Comparison of ENCODE assay signal across 8 cellular contexts in the genomic region with DNA sequence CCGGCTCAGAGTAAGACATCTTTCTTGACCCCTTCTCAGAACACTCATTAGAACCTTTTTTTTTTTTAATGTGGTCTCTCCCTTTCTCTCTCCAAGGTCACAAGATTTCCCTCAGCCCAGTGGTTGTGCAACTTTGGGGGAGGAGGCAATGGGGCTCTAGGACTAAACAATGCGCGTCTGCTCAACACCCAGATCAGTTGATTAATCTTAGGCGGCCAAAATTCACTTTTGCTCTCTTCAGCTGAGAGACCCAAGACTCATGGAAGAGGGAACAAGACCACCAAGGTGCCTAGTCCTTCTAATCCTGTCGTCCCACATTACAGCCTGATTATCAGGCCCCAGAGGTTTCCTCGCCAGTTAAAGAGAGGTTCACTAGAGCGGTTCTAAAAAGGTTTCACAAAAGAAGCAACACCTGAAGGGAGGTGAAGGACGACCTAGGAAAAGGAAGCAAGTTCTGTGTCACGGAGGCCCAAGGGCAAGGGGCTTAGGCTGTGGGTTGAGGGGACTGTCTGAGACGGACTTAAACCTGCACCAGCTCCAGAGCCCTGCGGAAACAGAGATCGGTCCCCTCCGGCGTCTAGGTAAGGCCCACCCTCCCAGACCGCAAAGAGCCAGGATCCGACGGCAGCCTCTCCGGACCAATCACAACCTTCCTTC. TPM values are rescaled to one million over a fixed set of nuclear protein-coding genes. Genes with fewer than 3 reads are reported as not detected.
DNase-seq lines count a peak whose midpoint lies in the region; ATAC-seq, FAIRE-seq and TF ChIP-seq lines count a peak whose summit lies in the region.

No MANE protein-coding gene starts in this region.

- peaks cover 27% of the 10 kb centered on the region for H3K79me2 ChIP-seq in K562 (ENCODE audit: control insufficient read depth, insufficient read depth, low read length)

- no peak for TF ChIP-seq CTCF in K562 (IDR thresholded peaks at IDR 0.05 in 2 of 3, conservative IDR thresholded peaks at IDR 0.05 in 1 of 3; ENCODE audit: insufficient read depth in 2 of 3, low read depth in 1 of 3, low read length in 3 of 3)
- TF ChIP-seq CTCF in kidney (IDR thresholded peaks at IDR 0.05; ENCODE audit: borderline replicate concordance, extremely low read depth, insufficient read depth) = no peak

- H2AFZ ChIP-seq in K562 (ENCODE audit: low read depth, low read length) = peak overlapping the region; percentile 58

- H3K36me3 ChIP-seq in K562 (ENCODE audit: control insufficient read depth, insufficient read depth, low read length) (peaks cover 22% of the 10 kb centered on the region; the same call in 2 of the 3 replicates), kidney (ENCODE audit: control insufficient read depth in 1 of 2, insufficient read depth in 2 of 2, low read length in 2 of 2) (peaks cover 3 to 4% of the 10 kb centered on the region in 2 donors), stomach smooth muscle (ENCODE audit: control insufficient read depth in 2 of 2, insufficient read depth in 2 of 2, low read length in 2 of 2) (peaks cover 7 to 9% of the 10 kb centered on the region in 2 donors)

- FAIRE-seq in K562 (lab: Jason Lieb, UNC) (no peak), kidney (lab: Jason Lieb, UNC) (no peak)

- POLR2A ChIA-PET in K562 (lab: Yijun Ruan, JAX) = interaction anchor here (0.6 to 2.7 kb wide), 32 partner anchors 8 to 421 kb away, joined by 3 to 24 read pairs (median 4); partner anchors contain the start of genes AAAS, SP1 and SPRYD3

- H3K4me2 ChIP-seq in K562 (ENCODE audit: insufficient read depth, low read length) = peak overlapping the region; percentile 87

- in situ Hi-C loops in K562 (cut with MboI) = loop anchor here (10.0 kb wide), 1 partner anchor 175 kb away; the partner anchor contains the start of gene AAAS

- TF ChIP-seq RAD21 in K562 (CRISPR knock-in tag; conservative IDR thresholded peaks at IDR 0.05 in 1 of 2, IDR thresholded peaks at IDR 0.05 in 1 of 2) = no peak

- no peak; the same call in 2 of the 3 replicates for ATAC-seq in K562

- TF ChIP-seq POLR2A in K562 (conservative IDR thresholded peaks at IDR 0.05) = peak; percentile 66

- WGBS in K562 (ENCODE audit: insufficient coverage, low coverage, missing lambda C conversion rate) = 1% methylated on average over 18 of the region's 18 CpGs

- H3K9me3 ChIP-seq in K562 (replicated peaks; ENCODE audit: control insufficient read depth, insufficient read depth, low read depth, low read length) (no peaks in the 10 kb centered on the region), kidney (ENCODE audit: control insufficient read depth in 1 of 2, low read length in 2 of 2) (no peaks in the 10 kb centered on the region), stomach smooth muscle (ENCODE audit: control insufficient read depth in 2 of 2, low read length in 2 of 2) (no peaks in the 10 kb centered on the region)

- peaks cover 37 to 44% of the 10 kb centered on the region in 2 experiments; a peak in 4 of 5 replicates for H3K4me1 ChIP-seq in K562 (replicated peaks in 1 of 2; ENCODE audit: control insufficient read depth in 2 of 2, insufficient read depth in 2 of 2, low read length in 2 of 2)
- peaks cover 26 to 33% of the 10 kb centered on the region in 2 donors for H3K4me1 ChIP-seq in kidney (ENCODE audit: control insufficient read depth in 1 of 2, insufficient read depth in 1 of 2, low read depth in 1 of 2, low read length in 2 of 2)
- H3K4me1 ChIP-seq in stomach smooth muscle (ENCODE audit: control insufficient read depth, insufficient read depth, low read length) = peaks cover 40% of the 10 kb centered on the region

- BruUV-seq in K562 (replicated peaks; lab: Mats Ljungman, UMichigan) = TSS peak; percentile 90

- CTCF ChIA-PET in K562 (lab: Yijun Ruan, JAX; ENCODE audit: low intra/inter-chr PET ratio) = no interaction called here

- H3K27ac ChIP-seq in K562 (ENCODE audit: extremely low read depth, low read depth, low read length) (peak overlapping the region; percentile 97), kidney (ENCODE audit: low read depth in 2 of 2, low read length in 2 of 2) (peak overlapping the region; percentile 98 to 100), stomach smooth muscle (ENCODE audit: low read length) (peak overlapping the region; percentile 99)

- 0 out of 2 replicates have a peak, but pooled peaks have one; percentile 20 for TF ChIP-seq EP300 in K562 (IDR thresholded peaks at IDR 0.05; ENCODE audit: low read length)

- intact Hi-C loops in K562 (cut with micrococcal nuclease) (loop anchor here (10.0 kb wide), 1 partner anchor 435 kb away; no protein-coding TSS in a partner anchor), kidney (cut with DNase I) (no loop called here)

- H3K4me3 ChIP-seq in GM08714 (ENCODE audit: low read length) = peak overlapping the region; percentile 71
- H3K4me3 ChIP-seq in K562 = peak overlapping the region; percentile 79
- peak overlapping the region; percentile 82 to 95 for H3K4me3 ChIP-seq in kidney (ENCODE audit: low read length in 2 of 2)
- H3K4me3 ChIP-seq in stomach smooth muscle (ENCODE audit: low read length in 2 of 2) = peak overlapping the region; percentile 50 to 90

- H3K9me1 ChIP-seq in K562 (ENCODE audit: control insufficient read depth, insufficient read depth, low read length) = no peaks in the 10 kb centered on the region

- H3K9ac ChIP-seq in K562 (ENCODE audit: insufficient read depth in 1 of 2, low read depth in 2 of 2, low read length in 2 of 2) = peak overlapping the region; percentile 89 to 97
- H3K9ac ChIP-seq in kidney (ENCODE audit: low read length in 2 of 2) = peak overlapping the region; percentile 91 to 100
- peak overlapping the region; percentile 68 to 98 for H3K9ac ChIP-seq in stomach smooth muscle (ENCODE audit: low read length in 2 of 2)

- peak; percentile 78 for DNase-seq in MV-4-11 (lab: John Stamatoyannopoulos, UW)
- DNase-seq in K562 (ENCODE audit: extremely low read depth in 1 of 4, low spot score in 3 of 4) = peak; percentile 65 to 99 (median 97)
- peak; percentile 83 for DNase-seq in kidney
- no peak for DNase-seq in HT-29 (ENCODE audit: low spot score)
- no peak for DNase-seq in stimulated activated CD4-positive, alpha-beta T cell treated with anti-CD3 and anti-CD28 coated beads, Interleukin-2, amount 100 ng/mL, for 24 hours
- no peak for DNase-seq in NCI-H1092 (lab: John Stamatoyannopoulos, UW)

- no peaks in the 10 kb centered on the region for H3K27me3 ChIP-seq in K562 (ENCODE audit: control insufficient read depth in 2 of 2, insufficient read depth in 2 of 2, low read length in 2 of 2)
- no peaks in the 10 kb centered on the region for H3K27me3 ChIP-seq in stomach smooth muscle (ENCODE audit: control insufficient read depth in 1 of 2, insufficient read depth in 2 of 2, low read length in 2 of 2)

- H4K20me1 ChIP-seq in K562 (replicated peaks; ENCODE audit: control insufficient read depth, insufficient read depth, low read length) = no peaks in the 10 kb centered on the region

RNA-seq across cellular contexts. Expression of gene TARBP2, which starts 0.8 kb away (rescaled TPM):
- 87.5 and 179 TPM in 2 replicates for total RNA-seq in K562 (2011; cell fraction: chromatin; rRNA removed; ENCODE audit: low replicate concordance)
- total RNA-seq in K562 (2011; cell fraction: nucleolus; rRNA removed) = 124 and 126 TPM in 2 replicates
- total RNA-seq in K562 (2011; cell fraction: nucleoplasm; rRNA removed) = 113 and 115 TPM in 2 replicates
- total RNA-seq in K562 (2014; rRNA removed) (63.1 and 75.7 TPM in 2 replicates), K562 (2014; rRNA removed; fragmentation: Illumina TruSeq; extraction: Trizol) (21.0 and 25.2 TPM in 2 replicates), K562 (2015; rRNA removed; fragmentation: Illumina TruSeq; extraction: Trizol) (54.6 and 56.5 TPM in 2 replicates), K562 (2021) (55.4 and 59.2 TPM in 2 replicates), kidney (32.5 TPM)
- polyA plus RNA-seq in K562 (2011; rRNA removed) (40.4 and 55.0 TPM in 2 replicates), K562 (2014; fragmentation: Illumina TruSeq; extraction: Trizol) (44.6 and 51.6 TPM in 2 replicates), K562 (2014; fragmentation: Nextera tagmentation; extraction: Ambion mirVana) (10 to 100 TPM in 1 of 2 experiments, 1 to 10 TPM in 1; 5.6 to 16.6 TPM), K562 (2014; rRNA removed) (68.7 and 69.0 TPM in 2 replicates), kidney (ENCODE audit: insufficient read depth, low read depth, low replicate concordance) (36.3 TPM)
- polyA plus RNA-seq in K562 (2011; cell fraction: cytosol; rRNA removed) = 69.6 and 99.9 TPM in 2 replicates
- 222 and 277 TPM in 2 replicates for polyA plus RNA-seq in K562 (2011; cell fraction: nucleus; rRNA removed)
- polyA plus RNA-seq in K562 (2012) = 56.1 and 59.4 TPM in 2 replicates
- 20.1 and 22.4 TPM in 2 replicates for polyA minus RNA-seq in K562 (2011; rRNA and poly(A)+ RNA removed)
- polyA minus RNA-seq in K562 (2011; cell fraction: cytosol; rRNA and poly(A)+ RNA removed) = 17.8 and 20.6 TPM in 2 replicates
- polyA minus RNA-seq in K562 (2011; cell fraction: nucleus; rRNA and poly(A)+ RNA removed) = 45.2 and 71.4 TPM in 2 replicates
- total RNA-seq in HT-29 (2014; rRNA removed; shearing (Covaris generic)) = 68.9 and 89.2 TPM in 2 replicates

RNA-seq across cellular contexts. Expression of gene MAP3K12, which starts 1.0 kb away (rescaled TPM):
- total RNA-seq in K562 (2011; cell fraction: chromatin; rRNA removed; ENCODE audit: low replicate concordance) = 10.8 and 23.0 TPM in 2 replicates
- 12.2 and 17.2 TPM in 2 replicates for total RNA-seq in K562 (2011; cell fraction: nucleolus; rRNA removed)
- total RNA-seq in K562 (2011; cell fraction: nucleoplasm; rRNA removed) = 9.6 and 12.4 TPM in 2 replicates
- 1.1 and 1.3 TPM in 2 replicates for total RNA-seq in K562 (2014; rRNA removed)
- 0.93 and 1.1 TPM in 2 replicates for total RNA-seq in K562 (2014; rRNA removed; fragmentation: Illumina TruSeq; extraction: Trizol)
- total RNA-seq in K562 (2015; rRNA removed; fragmentation: Illumina TruSeq; extraction: Trizol) = 1.6 and 1.9 TPM in 2 replicates
- total RNA-seq in K562 (2021) = 2.1 and 2.6 TPM in 2 replicates
- polyA plus RNA-seq in K562 (2011; rRNA removed) = 1.7 and 2.2 TPM in 2 replicates
- 1.7 and 3.8 TPM in 2 replicates for polyA plus RNA-seq in K562 (2011; cell fraction: cytosol; rRNA removed)
- polyA plus RNA-seq in K562 (2011; cell fraction: nucleus; rRNA removed) = 15.6 and 23.0 TPM in 2 replicates
- polyA plus RNA-seq in K562 (2012) = 4.6 and 6.4 TPM in 2 replicates
- polyA plus RNA-seq in K562 (2014; fragmentation: Illumina TruSeq; extraction: Trizol) = 1.3 and 1.8 TPM in 2 replicates
- polyA plus RNA-seq in K562 (2014; fragmentation: Nextera tagmentation; extraction: Ambion mirVana) = under 1 TPM; 0.10 to 0.46 TPM
- 1.1 and 2.4 TPM in 2 replicates for polyA plus RNA-seq in K562 (2014; rRNA removed)
- 1.8 and 2.8 TPM in 2 replicates for polyA minus RNA-seq in K562 (2011; rRNA and poly(A)+ RNA removed)
- 1.4 and 1.5 TPM in 2 replicates for polyA minus RNA-seq in K562 (2011; cell fraction: cytosol; rRNA and poly(A)+ RNA removed)
- 3.4 TPM in 2 replicates for polyA minus RNA-seq in K562 (2011; cell fraction: nucleus; rRNA and poly(A)+ RNA removed)
- 21.8 TPM for total RNA-seq in kidney
- polyA plus RNA-seq in kidney (ENCODE audit: insufficient read depth, low read depth, low replicate concordance) = 15.2 TPM
- 0.84 and 3.2 TPM in 2 replicates for total RNA-seq in HT-29 (2014; rRNA removed; shearing (Covaris generic))

RNA-seq across cellular contexts. Expression of gene NPFF, which starts 7.0 kb away (rescaled TPM):
- total RNA-seq in K562 (2011; cell fraction: chromatin; rRNA removed; ENCODE audit: low replicate concordance) = not detected in 2 replicates
- not detected in 2 replicates for total RNA-seq in K562 (2011; cell fraction: nucleolus; rRNA removed)
- total RNA-seq in K562 (2011; cell fraction: nucleoplasm; rRNA removed) = not detected in 2 replicates
- total RNA-seq in K562 (2014; rRNA removed) (not detected in 2 replicates), K562 (2014; rRNA removed; fragmentation: Illumina TruSeq; extraction: Trizol) (not detected in 2 replicates), K562 (2015; rRNA removed; fragmentation: Illumina TruSeq; extraction: Trizol) (not detected in 2 replicates), K562 (2021) (not detected in 2 replicates), kidney (not detected)
- polyA plus RNA-seq in K562 (2011; rRNA removed) (not detected in 2 replicates), K562 (2014; fragmentation: Illumina TruSeq; extraction: Trizol) (0.55 TPM in 1 of 2 replicates, not detected in the other), K562 (2014; fragmentation: Nextera tagmentation; extraction: Ambion mirVana) (under 1 TPM in 1 of 2 experiments, not detected in 1; 0.15 TPM), K562 (2014; rRNA removed) (1.2 TPM in 1 of 2 replicates, not detected in the other), kidney (ENCODE audit: insufficient read depth, low read depth, low replicate concordance) (1.3 TPM)
- polyA plus RNA-seq in K562 (2011; cell fraction: cytosol; rRNA removed) = 0.28 TPM in 1 of 2 replicates, not detected in the other
- not detected in 2 replicates for polyA plus RNA-seq in K562 (2011; cell fraction: nucleus; rRNA removed)
- 0.55 TPM in 1 of 2 replicates, not detected in the other for polyA plus RNA-seq in K562 (2012)
- not detected in 2 replicates for polyA minus RNA-seq in K562 (2011; rRNA and poly(A)+ RNA removed)
- not detected in 2 replicates for polyA minus RNA-seq in K562 (2011; cell fraction: cytosol; rRNA and poly(A)+ RNA removed)
- not detected in 2 replicates for polyA minus RNA-seq in K562 (2011; cell fraction: nucleus; rRNA and poly(A)+ RNA removed)
- not detected in 2 replicates for total RNA-seq in HT-29 (2014; rRNA removed; shearing (Covaris generic))

RNA-seq across cellular contexts. Expression of gene PCBP2, which starts 48.3 kb away (rescaled TPM):
- total RNA-seq in K562 (2011; cell fraction: chromatin; rRNA removed; ENCODE audit: low replicate concordance) = 880 and 1,252 TPM in 2 replicates
- total RNA-seq in K562 (2011; cell fraction: nucleolus; rRNA removed) = 429 and 447 TPM in 2 replicates
- total RNA-seq in K562 (2011; cell fraction: nucleoplasm; rRNA removed) = 778 and 1,039 TPM in 2 replicates
- total RNA-seq in K562 (2014; rRNA removed) (130 and 137 TPM in 2 replicates), K562 (2014; rRNA removed; fragmentation: Illumina TruSeq; extraction: Trizol) (190 and 191 TPM in 2 replicates), K562 (2015; rRNA removed; fragmentation: Illumina TruSeq; extraction: Trizol) (181 and 194 TPM in 2 replicates), K562 (2021) (748 and 810 TPM in 2 replicates), kidney (732 TPM)
- polyA plus RNA-seq in K562 (2011; rRNA removed) (340 and 350 TPM in 2 replicates), K562 (2014; fragmentation: Illumina TruSeq; extraction: Trizol) (802 and 831 TPM in 2 replicates), K562 (2014; fragmentation: Nextera tagmentation; extraction: Ambion mirVana) (100 to 1,000 TPM; 254 to 328 TPM), K562 (2014; rRNA removed) (356 and 362 TPM in 2 replicates), kidney (ENCODE audit: insufficient read depth, low read depth, low replicate concordance) (597 TPM)
- polyA plus RNA-seq in K562 (2011; cell fraction: cytosol; rRNA removed) = 351 and 484 TPM in 2 replicates
- 548 and 674 TPM in 2 replicates for polyA plus RNA-seq in K562 (2011; cell fraction: nucleus; rRNA removed)
- polyA plus RNA-seq in K562 (2012) = 804 and 1,240 TPM in 2 replicates
- polyA minus RNA-seq in K562 (2011; rRNA and poly(A)+ RNA removed) = 583 and 666 TPM in 2 replicates
- polyA minus RNA-seq in K562 (2011; cell fraction: cytosol; rRNA and poly(A)+ RNA removed) = 634 and 719 TPM in 2 replicates
- polyA minus RNA-seq in K562 (2011; cell fraction: nucleus; rRNA and poly(A)+ RNA removed) = 190 and 332 TPM in 2 replicates
- 127 and 135 TPM in 2 replicates for total RNA-seq in HT-29 (2014; rRNA removed; shearing (Covaris generic))

RNA-seq across cellular contexts. Expression of gene PRR13, which starts 58.7 kb away (rescaled TPM):
- total RNA-seq in K562 (2011; cell fraction: chromatin; rRNA removed; ENCODE audit: low replicate concordance) = 126 and 173 TPM in 2 replicates
- 112 and 130 TPM in 2 replicates for total RNA-seq in K562 (2011; cell fraction: nucleolus; rRNA removed)
- 168 and 231 TPM in 2 replicates for total RNA-seq in K562 (2011; cell fraction: nucleoplasm; rRNA removed)
- total RNA-seq in K562 (2014; rRNA removed) (117 and 153 TPM in 2 replicates), K562 (2014; rRNA removed; fragmentation: Illumina TruSeq; extraction: Trizol) (202 and 204 TPM in 2 replicates), K562 (2015; rRNA removed; fragmentation: Illumina TruSeq; extraction: Trizol) (226 and 244 TPM in 2 replicates), K562 (2021) (329 and 341 TPM in 2 replicates), kidney (226 TPM)
- polyA plus RNA-seq in K562 (2011; rRNA removed) (209 and 216 TPM in 2 replicates), K562 (2014; fragmentation: Illumina TruSeq; extraction: Trizol) (527 and 637 TPM in 2 replicates), K562 (2014; fragmentation: Nextera tagmentation; extraction: Ambion mirVana) (100 to 1,000 TPM; 570 to 835 TPM), K562 (2014; rRNA removed) (285 and 301 TPM in 2 replicates), kidney (ENCODE audit: insufficient read depth, low read depth, low replicate concordance) (889 TPM)
- 197 and 292 TPM in 2 replicates for polyA plus RNA-seq in K562 (2011; cell fraction: cytosol; rRNA removed)
- polyA plus RNA-seq in K562 (2011; cell fraction: nucleus; rRNA removed) = 86.9 and 121 TPM in 2 replicates
- 406 and 466 TPM in 2 replicates for polyA plus RNA-seq in K562 (2012)
- 115 and 148 TPM in 2 replicates for polyA minus RNA-seq in K562 (2011; rRNA and poly(A)+ RNA removed)
- 79.5 and 100 TPM in 2 replicates for polyA minus RNA-seq in K562 (2011; cell fraction: cytosol; rRNA and poly(A)+ RNA removed)
- polyA minus RNA-seq in K562 (2011; cell fraction: nucleus; rRNA and poly(A)+ RNA removed) = 31.2 and 56.0 TPM in 2 replicates
- total RNA-seq in HT-29 (2014; rRNA removed; shearing (Covaris generic)) = 122 and 134 TPM in 2 replicates

Comparison
In these comparisons a context has a peak if more than half of its experiments do, and no peak if none do; other contexts are left out.
1. DNase-seq: peak in MV-4-11 (single experiment), K562 (4 of 4) and kidney (single experiment); none in HT-29 (single experiment), stimulated activated CD4-positive, alpha-beta T cell treated with anti-CD3 and anti-CD28 coated beads, Interleukin-2, amount 100 ng/mL, for 24 hours (0 of 2) and NCI-H1092 (single experiment).
2. Peak in every context shown above with its lines, with median percentiles within 50 percentile points of each other: H3K4me3 ChIP-seq, H3K27ac ChIP-seq and H3K9ac ChIP-seq.